Comparison of ENCODE assay signal across 24 cellular contexts in the genomic region with DNA sequence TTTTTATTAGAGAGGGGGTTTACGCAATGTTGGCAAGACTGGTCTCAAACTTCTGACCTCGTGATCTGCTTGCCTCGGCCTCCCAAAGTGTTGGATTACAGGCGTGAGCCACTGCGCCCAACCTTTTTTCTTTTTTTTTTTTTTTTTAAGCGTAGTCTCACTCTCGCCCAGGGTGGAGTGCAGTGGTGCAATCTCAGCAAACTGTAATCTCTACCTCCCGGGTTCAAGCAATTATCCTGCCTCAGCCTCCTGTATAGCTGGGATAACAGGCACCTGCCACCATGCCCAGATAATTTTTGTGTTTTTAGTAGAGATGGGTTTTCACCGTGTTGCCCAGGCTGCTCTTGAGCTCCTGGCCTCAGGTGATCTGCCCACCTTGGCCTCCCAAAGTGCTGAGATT. TPM values are rescaled to one million over a fixed set of nuclear protein-coding genes. Genes with fewer than 3 reads are reported as not detected.
DNase-seq lines count a peak whose midpoint lies in the region; ATAC-seq and TF ChIP-seq lines count a peak whose summit lies in the region.
"Had no signal": no experiment of that assay in that cellular context is flagged by ENCODE, and none has a peak within 500 bp of the region (broad histone marks: within the 10 kb centered on the region; RNA-seq: fewer than 3 reads in every experiment).

No MANE protein-coding gene starts in this region.

- no peaks in the 10 kb centered on the region for H3K4me1 ChIP-seq in GM23338 (ENCODE audit: insufficient read depth)

- H3K27ac Mint-ChIP-seq in GM23338 (no peak overlapping the region), T-helper 17 cell (peak overlapping the region; percentile 60)
- H3K27ac Mint-ChIP-seq in activated naive CD4-positive, alpha-beta T cell treated with anti-CD3 and anti-CD28 coated beads, Interleukin-2, amount 50 U/mL, for 72 hours, result no peak overlapping the region
- H3K27ac Mint-ChIP-seq: B cell; CD14-positive monocyte; CD4-positive, alpha-beta memory T cell; CD4-positive, CD25-positive, alpha-beta regulatory T cell; CD8-positive, alpha-beta memory T cell had no signal

- no peaks in the 10 kb centered on the region for H3K9me3 Mint-ChIP-seq in GM23338
- no peaks in the 10 kb centered on the region for H3K9me3 Mint-ChIP-seq in activated naive CD4-positive, alpha-beta T cell treated with anti-CD3 and anti-CD28 coated beads, Interleukin-2, amount 50 U/mL, for 72 hours
- H3K9me3 Mint-ChIP-seq: CD14-positive monocyte; CD4-positive, alpha-beta memory T cell; CD4-positive, CD25-positive, alpha-beta regulatory T cell; CD8-positive, alpha-beta memory T cell had no signal

- H3K27me3 Mint-ChIP-seq in GM23338 (ENCODE audit: insufficient read depth, low read depth, poor library complexity), result peaks cover 2% of the 10 kb centered on the region
- no peaks in the 10 kb centered on the region for H3K27me3 Mint-ChIP-seq in T-helper 17 cell
- H3K27me3 Mint-ChIP-seq: B cell; CD8-positive, alpha-beta memory T cell had no signal

- no peak overlapping the region for H3K4me3 Mint-ChIP-seq in GM23338
- no peak overlapping the region for H3K4me3 Mint-ChIP-seq in T-helper 17 cell
- H3K4me3 Mint-ChIP-seq: B cell; CD14-positive monocyte; CD4-positive, alpha-beta memory T cell; CD4-positive, CD25-positive, alpha-beta regulatory T cell; CD8-positive, alpha-beta memory T cell had no signal

- DNase-seq in GM23338 (ENCODE audit: low spot score), result no peak
- DNase-seq in T-helper 17 cell, result no peak
- no peak for DNase-seq in left lobe of liver (ENCODE audit: low spot score)
- DNase-seq in foreskin melanocyte, result no peak
- DNase-seq in activated naive CD4-positive, alpha-beta T cell treated with anti-CD3 and anti-CD28 coated beads, Interleukin-2, amount 50 U/mL, for 72 hours (ENCODE audit: low spot score in 2 of 2), result no peak
- DNase-seq: AML-193; CD4-positive, alpha-beta memory T cell; CD4-positive, CD25-positive, alpha-beta regulatory T cell; CD8-positive, alpha-beta memory T cell; COR-L47; DMS 273 treated with DMSO at 0.1 percent for 48 hours; DMS153; DMS53; DMS79; DND-41; EL; GDM1 had no signal

- H3K27ac ChIP-seq in GM23338 (ENCODE audit: low read depth), result no peak overlapping the region
- H3K27ac ChIP-seq: 22Rv1; A549; BLaER1 treated with 17β-estradiol and CSF1 and Interleukin-3, amounts not matched to agents 10 nM and 100 nM had no signal

- no peaks in the 10 kb centered on the region for H3F3A ChIP-seq in GM23338 (replicated peaks; ENCODE audit: low read depth)

- no peaks in the 10 kb centered on the region for H3K36me3 ChIP-seq in GM23338 (ENCODE audit: insufficient read depth)
- H3K36me3 ChIP-seq: BLaER1 treated with 17β-estradiol and CSF1 and Interleukin-3, amounts not matched to agents 10 nM and 100 nM had no signal

- H3K9me3 ChIP-seq in T-helper 17 cell (ENCODE audit: control insufficient read depth, low read length, poor library complexity, severe bottlenecking), result no peaks in the 10 kb centered on the region
- H3K9me3 ChIP-seq: A549; BLaER1 treated with 17β-estradiol and CSF1 and Interleukin-3, amounts not matched to agents 10 nM and 100 nM had no signal

- no peaks in the 10 kb centered on the region for H3K27me3 ChIP-seq in GM23338 (ENCODE audit: insufficient read depth)
- H3K27me3 ChIP-seq: BLaER1 treated with 17β-estradiol and CSF1 and Interleukin-3, amounts not matched to agents 10 nM and 100 nM had no signal

- no peaks in the 10 kb centered on the region for H3K79me2 ChIP-seq in GM23338 (replicated peaks; ENCODE audit: insufficient read depth)

- no peaks in the 10 kb centered on the region for H3K36me3 Mint-ChIP-seq in GM23338 (ENCODE audit: low read depth)
- H3K36me3 Mint-ChIP-seq in T-helper 17 cell (ENCODE audit: low read depth), result no peaks in the 10 kb centered on the region
- no peaks in the 10 kb centered on the region for H3K36me3 Mint-ChIP-seq in activated naive CD4-positive, alpha-beta T cell treated with anti-CD3 and anti-CD28 coated beads, Interleukin-2, amount 50 U/mL, for 72 hours
- H3K36me3 Mint-ChIP-seq: CD14-positive monocyte; CD4-positive, alpha-beta memory T cell; CD4-positive, CD25-positive, alpha-beta regulatory T cell had no signal

- H3K9me2 ChIP-seq in GM23338 (ENCODE audit: insufficient read depth), result no peaks in the 10 kb centered on the region

- no peak overlapping the region for H3K4me3 ChIP-seq in GM23338
- H3K4me3 ChIP-seq: A549; BLaER1 treated with 17β-estradiol and CSF1 and Interleukin-3, amounts not matched to agents 10 nM and 100 nM; GM12878 had no signal

- no peaks in the 10 kb centered on the region for H4K20me1 ChIP-seq in GM23338 (replicated peaks; ENCODE audit: insufficient read depth)
- H4K20me1 ChIP-seq: BLaER1 treated with 17β-estradiol and CSF1 and Interleukin-3, amounts not matched to agents 10 nM and 100 nM had no signal

- H3K4me1 Mint-ChIP-seq in GM23338 (no peaks in the 10 kb centered on the region), T-helper 17 cell (peaks cover 3% of the 10 kb centered on the region)
- H3K4me1 Mint-ChIP-seq: B cell had no signal

- TF ChIP-seq CTCF in GM23338 (conservative IDR thresholded peaks at IDR 0.05; ENCODE audit: low read depth in 2 of 2), result no peak

- H2AFZ ChIP-seq in GM23338, result peak overlapping the region; percentile 72; the same call in 1 of the 2 replicates

- H3K4me2 ChIP-seq in GM23338, result no peak overlapping the region
- H3K4me2 ChIP-seq: A549; BLaER1 treated with 17β-estradiol and CSF1 and Interleukin-3, amounts not matched to agents 10 nM and 100 nM had no signal

- ATAC-seq in GM23338, result no peak
- no peak for ATAC-seq in T-helper 17 cell
- ATAC-seq in left lobe of liver, result peak; percentile 66
- ATAC-seq in GM18511 (IDR thresholded peaks at IDR 0.05; ENCODE audit: unreplicated experiment), result no peak
- no peak for ATAC-seq in activated naive CD4-positive, alpha-beta T cell treated with anti-CD3 and anti-CD28 coated beads, Interleukin-2, amount 50 U/mL, for 72 hours
- ATAC-seq: A549, GM12878 had no signal

TF ChIP-seq in GM23338, 12 proteins besides CTCF, POLR2A, EP300 and RAD21:
- TF ChIP-seq EZH2phosphoT487 (IDR thresholded peaks at IDR 0.05; ENCODE audit: unreplicated experiment) (no peak), JUNB (IDR thresholded peaks at IDR 0.05; ENCODE audit: unreplicated experiment) (no peak), POLR2AphosphoS5 (IDR thresholded peaks at IDR 0.05; ENCODE audit: low read depth) (no peak), CREB1 (CRISPR knock-in tag; IDR thresholded peaks at IDR 0.05; ENCODE audit: low read depth) (no peak), ZNF114 (CRISPR knock-in tag; IDR thresholded peaks at IDR 0.05) (no peak), STAT1 (IDR thresholded peaks at IDR 0.05; ENCODE audit: unreplicated experiment) (no peak), ZNF331 (CRISPR knock-in tag; IDR thresholded peaks at IDR 0.05; ENCODE audit: low read depth) (no peak), NANOG (IDR thresholded peaks at IDR 0.05; ENCODE audit: borderline replicate concordance) (no peak), EZH2 (IDR thresholded peaks at IDR 0.05; ENCODE audit: low read depth, unreplicated experiment) (no peak)
- TF ChIP-seq, protein P1, sequence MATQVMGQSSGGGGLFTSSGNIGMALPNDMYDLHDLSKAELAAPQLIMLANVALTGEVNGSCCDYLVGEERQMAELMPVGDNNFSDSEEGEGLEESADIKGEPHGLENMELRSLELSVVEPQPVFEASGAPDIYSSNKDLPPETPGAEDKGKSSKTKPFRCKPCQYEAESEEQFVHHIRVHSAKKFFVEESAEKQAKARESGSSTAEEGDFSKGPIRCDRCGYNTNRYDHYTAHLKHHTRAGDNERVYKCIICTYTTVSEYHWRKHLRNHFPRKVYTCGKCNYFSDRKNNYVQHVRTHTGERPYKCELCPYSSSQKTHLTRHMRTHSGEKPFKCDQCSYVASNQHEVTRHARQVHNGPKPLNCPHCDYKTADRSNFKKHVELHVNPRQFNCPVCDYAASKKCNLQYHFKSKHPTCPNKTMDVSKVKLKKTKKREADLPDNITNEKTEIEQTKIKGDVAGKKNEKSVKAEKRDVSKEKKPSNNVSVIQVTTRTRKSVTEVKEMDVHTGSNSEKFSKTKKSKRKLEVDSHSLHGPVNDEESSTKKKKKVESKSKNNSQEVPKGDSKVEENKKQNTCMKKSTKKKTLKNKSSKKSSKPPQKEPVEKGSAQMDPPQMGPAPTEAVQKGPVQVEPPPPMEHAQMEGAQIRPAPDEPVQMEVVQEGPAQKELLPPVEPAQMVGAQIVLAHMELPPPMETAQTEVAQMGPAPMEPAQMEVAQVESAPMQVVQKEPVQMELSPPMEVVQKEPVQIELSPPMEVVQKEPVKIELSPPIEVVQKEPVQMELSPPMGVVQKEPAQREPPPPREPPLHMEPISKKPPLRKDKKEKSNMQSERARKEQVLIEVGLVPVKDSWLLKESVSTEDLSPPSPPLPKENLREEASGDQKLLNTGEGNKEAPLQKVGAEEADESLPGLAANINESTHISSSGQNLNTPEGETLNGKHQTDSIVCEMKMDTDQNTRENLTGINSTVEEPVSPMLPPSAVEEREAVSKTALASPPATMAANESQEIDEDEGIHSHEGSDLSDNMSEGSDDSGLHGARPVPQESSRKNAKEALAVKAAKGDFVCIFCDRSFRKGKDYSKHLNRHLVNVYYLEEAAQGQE (IDR thresholded peaks at IDR 0.05; ENCODE audit: unreplicated experiment), result no peak
- TF ChIP-seq, protein P2, sequence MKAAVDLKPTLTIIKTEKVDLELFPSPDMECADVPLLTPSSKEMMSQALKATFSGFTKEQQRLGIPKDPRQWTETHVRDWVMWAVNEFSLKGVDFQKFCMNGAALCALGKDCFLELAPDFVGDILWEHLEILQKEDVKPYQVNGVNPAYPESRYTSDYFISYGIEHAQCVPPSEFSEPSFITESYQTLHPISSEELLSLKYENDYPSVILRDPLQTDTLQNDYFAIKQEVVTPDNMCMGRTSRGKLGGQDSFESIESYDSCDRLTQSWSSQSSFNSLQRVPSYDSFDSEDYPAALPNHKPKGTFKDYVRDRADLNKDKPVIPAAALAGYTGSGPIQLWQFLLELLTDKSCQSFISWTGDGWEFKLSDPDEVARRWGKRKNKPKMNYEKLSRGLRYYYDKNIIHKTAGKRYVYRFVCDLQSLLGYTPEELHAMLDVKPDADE (IDR thresholded peaks at IDR 0.05), result no peak

RNA-seq across cellular contexts. Expression of a gene that starts 8.8 kb away (rescaled TPM):
- total RNA-seq in GM23338 (2014; rRNA removed; shearing (Covaris generic)), result 132 and 134 TPM in 2 replicates
- 35.2 and 42.1 TPM in 2 replicates for polyA plus RNA-seq in GM23338 (2016; fragmentation: Nextera tagmentation; extraction: Ambion mirVana)
- total RNA-seq in T-helper 17 cell, result 100 to 1,000 TPM; 170 to 181 TPM
- total RNA-seq in left lobe of liver, result 165 TPM
- 10 to 100 TPM; 75.5 to 87.5 TPM for total RNA-seq in activated naive CD4-positive, alpha-beta T cell treated with anti-CD3 and anti-CD28 coated beads, Interleukin-2, amount 50 U/mL, for 72 hours
